ENCODE assay signal across 10 cellular contexts in genomic region chr2:241680827-241681599, GRCh38. TPM values are rescaled to one million over a fixed set of nuclear protein-coding genes. Genes with fewer than 3 reads are reported as not detected.
DNase-seq lines count a peak whose midpoint lies in the region; ATAC-seq, FAIRE-seq and TF ChIP-seq lines count a peak whose summit lies in the region.
"Had no signal": no experiment of that assay in that cellular context is flagged by ENCODE, and none has a peak within 500 bp of the region (broad histone marks: within the 10 kb centered on the region; RNA-seq: fewer than 3 reads in every experiment).

No MANE protein-coding gene starts in this region.

- peak overlapping the region; percentile 41 to 65 (median 57) for H3K27ac ChIP-seq in esophagus muscularis mucosa (replicated peaks in 1 of 4)
- no peak overlapping the region for H3K27ac ChIP-seq in ovary

- ATAC-seq in HG03135 (IDR thresholded peaks at IDR 0.05; ENCODE audit: unreplicated experiment), result no peak
- ATAC-seq in GM21619 (IDR thresholded peaks at IDR 0.05; ENCODE audit: unreplicated experiment), result no peak

- DNase-seq in EH (ENCODE audit: low read depth), result peak; percentile 98
- peak; percentile 89 for DNase-seq in RCC 7860 (ENCODE audit: low spot score)
- DNase-seq in esophagus muscularis mucosa (ENCODE audit: extremely low spot score), result no peak
- peak in 3 of 5 donors; percentile 51 to 63 (median 57) for DNase-seq in ovary
- no peak for DNase-seq in NCI-H2107 (lab: John Stamatoyannopoulos, UW)
- no peak for DNase-seq in NCI-H2227 treated with DMSO at 0.1 percent for 48 hours (lab: John Stamatoyannopoulos, UW)
- DNase-seq: activated naive CD8-positive, alpha-beta T cell treated with anti-CD3 and anti-CD28 coated beads, Interleukin-2, amount 10 ng/mL, durations not matched to agents 7 days and 5 days; NCI-H2029 had no signal

- intact Hi-C loops in esophagus muscularis mucosa (cut with DNase I) (loop anchor here (5.0 kb wide), 1 partner anchor 44 kb away; the partner anchor contains the start of genes ATG4B and THAP4), ovary (cut with DNase I) (no loop called here)

- no peaks in the 10 kb centered on the region for H3K9me3 ChIP-seq in esophagus muscularis mucosa
- H3K9me3 ChIP-seq in ovary, result no peaks in the 10 kb centered on the region

- TF ChIP-seq EP300 in esophagus muscularis mucosa (IDR thresholded peaks at IDR 0.05) (no peak), ovary (IDR thresholded peaks at IDR 0.05) (no peak)

- H3K4me1 ChIP-seq in esophagus muscularis mucosa, result peaks cover 9 to 23% (median 21%) of the 10 kb centered on the region in 4 donors
- peaks cover 2% of the 10 kb centered on the region for H3K4me1 ChIP-seq in ovary (ENCODE audit: insufficient read depth)

- no peaks in the 10 kb centered on the region for H3K27me3 ChIP-seq in esophagus muscularis mucosa
- no peaks in the 10 kb centered on the region for H3K27me3 ChIP-seq in ovary

- peak; percentile 93 for FAIRE-seq in RCC 7860 (lab: Jason Lieb, UNC)

- H3K4me3 ChIP-seq in esophagus muscularis mucosa (no peak overlapping the region), ovary (no peak overlapping the region)

- WGBS in esophagus muscularis mucosa, result 65% methylated on average over 14 of the region's 14 CpGs
- 48 to 52% (median 52%) methylated on average over 14 of the region's 14 CpGs for WGBS in ovary, 3 donors

- TF ChIP-seq POLR2A in esophagus muscularis mucosa (IDR thresholded peaks at IDR 0.05; ENCODE audit: low read depth) (no peak), ovary (IDR thresholded peaks at IDR 0.05) (no peak)

- H3K36me3 ChIP-seq in esophagus muscularis mucosa (peaks cover 0 to 53% (median 37%) of the 10 kb centered on the region in 4 donors), ovary (no peaks in the 10 kb centered on the region)

- TF ChIP-seq CTCF in esophagus muscularis mucosa (IDR thresholded peaks at IDR 0.05) (no peak), ovary (IDR thresholded peaks at IDR 0.05) (no peak)

RNA-seq across cellular contexts. Expression of gene DTYMK, which starts 5.6 kb away (rescaled TPM):
- 10 to 100 TPM in 2 of 4 donors, 1 to 10 TPM in 2; 6.8 to 14.5 (median 10.6) TPM for total RNA-seq in esophagus muscularis mucosa
- 10 to 100 TPM in 6 of 7 donors, 1 to 10 TPM in 1; 8.9 to 17.9 (median 14.6) TPM for total RNA-seq in ovary
- polyA plus RNA-seq in ovary, result 10 to 100 TPM in 1 of 2 donors, 1 to 10 TPM in 1; 3.7 to 10.7 TPM

RNA-seq across cellular contexts. Expression of gene ING5, which starts 20.8 kb away (rescaled TPM):
- total RNA-seq in esophagus muscularis mucosa (10 to 100 TPM; 28.1 to 43.8 (median 30.3) TPM), ovary (10 to 100 TPM; 24.9 to 57.1 (median 39.9) TPM)
- polyA plus RNA-seq in ovary, result 10 to 100 TPM; 27.1 to 39.5 TPM

RNA-seq across cellular contexts. Expression of gene ATG4B, which starts 43.5 kb away (rescaled TPM):
- total RNA-seq in esophagus muscularis mucosa, result 10 to 100 TPM; 39.1 to 76.0 (median 55.3) TPM
- 10 to 100 TPM; 37.1 to 70.4 (median 56.3) TPM for total RNA-seq in ovary
- 10 to 100 TPM; 41.0 to 49.5 TPM for polyA plus RNA-seq in ovary

RNA-seq across cellular contexts. Expression of gene THAP4, which starts 44.1 kb away (rescaled TPM):
- total RNA-seq in esophagus muscularis mucosa (10 to 100 TPM; 37.0 to 69.8 (median 49.6) TPM), ovary (10 to 100 TPM; 26.2 to 54.7 (median 40.3) TPM)
- 10 to 100 TPM; 12.1 to 42.0 TPM for polyA plus RNA-seq in ovary

RNA-seq across cellular contexts. Expression of gene D2HGDH, which starts 53.4 kb away (rescaled TPM):
- total RNA-seq in esophagus muscularis mucosa, result 10 to 100 TPM; 10.9 to 16.3 (median 11.9) TPM
- total RNA-seq in ovary, result 10 to 100 TPM; 17.1 to 35.1 (median 26.3) TPM
- 10 to 100 TPM in 1 of 2 donors, under 1 TPM in 1; 0.63 to 24.6 TPM for polyA plus RNA-seq in ovary

Comparison
In these comparisons a context has a peak if more than half of its experiments do, and no peak if none do; other contexts are left out.
1. DNase-seq: peak in EH (single experiment), RCC 7860 (single experiment) and ovary (3 of 5); none in esophagus muscularis mucosa (single experiment), NCI-H2107 (single experiment) and NCI-H2227 treated with DMSO at 0.1 percent for 48 hours (single experiment).
2. H3K27ac ChIP-seq: peak in esophagus muscularis mucosa (4 of 4); none in ovary (0 of 2).